ENCODE assay signal across 1 cellular context in genomic region chr15:56733131-56734012, GRCh38.
A peak's percentile ranks its signal among the peaks of the same experiment; 100 is the strongest.
TF ChIP-seq lines count a peak whose summit lies in the region.

TSS of gene ZNF280D (minus strand) at chr15:56733509. CDS start at chr15:56707109, 26,400 bp downstream.

TF ChIP-seq in HepG2, 621 proteins besides CTCF, POLR2A, EP300 and RAD21 (continued from another document and continues in another):
- TF ChIP-seq ZBTB33 (CRISPR knock-in tag; IDR thresholded peaks at IDR 0.05) = peak; percentile 91
- peak; percentile 87 for TF ChIP-seq HOXA9 (CRISPR knock-in tag; IDR thresholded peaks at IDR 0.05; ENCODE audit: borderline replicate concordance)
- no peak for TF ChIP-seq AFF4 (CRISPR knock-in tag; IDR thresholded peaks at IDR 0.05)
- TF ChIP-seq SMARCC2 (IDR thresholded peaks at IDR 0.05) = no peak
- peak; percentile 66 for TF ChIP-seq TARDBP (CRISPR knock-in tag; IDR thresholded peaks at IDR 0.05)
- TF ChIP-seq ZSCAN30 (CRISPR knock-in tag; IDR thresholded peaks at IDR 0.05) = no peak
- TF ChIP-seq CREM (IDR thresholded peaks at IDR 0.05) = no peak
- TF ChIP-seq CREM (CRISPR knock-in tag; IDR thresholded peaks at IDR 0.05) = no peak
- TF ChIP-seq PTBP1 (IDR thresholded peaks at IDR 0.05; ENCODE audit: low read depth, low read length, poor library complexity, severe bottlenecking) = no peak
- TF ChIP-seq ISX (CRISPR knock-in tag; conservative IDR thresholded peaks at IDR 0.05) = no peak
- TF ChIP-seq KDM4B (CRISPR knock-in tag; IDR thresholded peaks at IDR 0.05) = no peak
- TF ChIP-seq THYN1 (CRISPR knock-in tag; IDR thresholded peaks at IDR 0.05; ENCODE audit: borderline replicate concordance, low read depth) = no peak
- TF ChIP-seq ZMAT5 (CRISPR knock-in tag; IDR thresholded peaks at IDR 0.05; ENCODE audit: borderline replicate concordance, low read depth) = no peak
- no peak for TF ChIP-seq JUND (CRISPR knock-in tag; IDR thresholded peaks at IDR 0.05)
- no peak for TF ChIP-seq ZNF430 (CRISPR knock-in tag; IDR thresholded peaks at IDR 0.05)
- no peak for TF ChIP-seq SRSF4 (IDR thresholded peaks at IDR 0.05; ENCODE audit: low read depth, low read length, poor library complexity, severe bottlenecking)
- TF ChIP-seq ZNF713 (CRISPR knock-in tag; IDR thresholded peaks at IDR 0.05) = no peak
- no peak for TF ChIP-seq DRAP1 (CRISPR knock-in tag; IDR thresholded peaks at IDR 0.05)
- no peak for TF ChIP-seq ZEB1 (IDR thresholded peaks at IDR 0.05; ENCODE audit: insufficient replicate concordance, low read depth)
- no peak for TF ChIP-seq ZBTB3 (CRISPR knock-in tag; IDR thresholded peaks at IDR 0.05; ENCODE audit: borderline replicate concordance, low read depth)
- TF ChIP-seq ZNF616 (CRISPR knock-in tag; IDR thresholded peaks at IDR 0.05; ENCODE audit: low read depth) = peak; percentile 96
- no peak for TF ChIP-seq ZNF800 (CRISPR knock-in tag; IDR thresholded peaks at IDR 0.05)
- TF ChIP-seq SAP130 (CRISPR knock-in tag; IDR thresholded peaks at IDR 0.05; ENCODE audit: low read depth) = peak; percentile 7; the same call in 1 of the 2 replicates
- TF ChIP-seq TERF1 (CRISPR knock-in tag; IDR thresholded peaks at IDR 0.05) = peak; percentile 88; the same call in 1 of the 2 replicates
- TF ChIP-seq ZNF761 (CRISPR knock-in tag; conservative IDR thresholded peaks at IDR 0.05) = no peak; the same call in 1 of the 2 replicates
- TF ChIP-seq TRIM24 (CRISPR knock-in tag; IDR thresholded peaks at IDR 0.05) = no peak
- TF ChIP-seq DBP (CRISPR knock-in tag; IDR thresholded peaks at IDR 0.05; ENCODE audit: not compliant biosample characterization) = no peak
- TF ChIP-seq HHEX (CRISPR knock-in tag; IDR thresholded peaks at IDR 0.05) = 0 out of 2 replicates have a peak, but pooled peaks have one; percentile 30
- TF ChIP-seq ZNF513 (CRISPR knock-in tag; conservative IDR thresholded peaks at IDR 0.05) = no peak
- no peak for TF ChIP-seq SATB2 (CRISPR knock-in tag; IDR thresholded peaks at IDR 0.05)
- TF ChIP-seq NFE2L1 (CRISPR knock-in tag; IDR thresholded peaks at IDR 0.05; ENCODE audit: borderline replicate concordance) = no peak
- no peak for TF ChIP-seq ZBTB38 (CRISPR knock-in tag; IDR thresholded peaks at IDR 0.05)
- TF ChIP-seq MLXIP (CRISPR knock-in tag; IDR thresholded peaks at IDR 0.05; ENCODE audit: borderline replicate concordance) = peak; percentile 74; the same call in 1 of the 2 replicates
- TF ChIP-seq FOXM1 (CRISPR knock-in tag; IDR thresholded peaks at IDR 0.05) = peak; percentile 56; the same call in 1 of the 2 replicates
- peak; percentile 96 for TF ChIP-seq ZNF687 (CRISPR knock-in tag; IDR thresholded peaks at IDR 0.05)
- TF ChIP-seq HNRNPUL1 (IDR thresholded peaks at IDR 0.05; ENCODE audit: low read depth, low read length) = no peak
- TF ChIP-seq ZNF629 (CRISPR knock-in tag; conservative IDR thresholded peaks at IDR 0.05) = no peak
- TF ChIP-seq ZNF431 (CRISPR knock-in tag; IDR thresholded peaks at IDR 0.05; ENCODE audit: borderline replicate concordance, low read depth) = no peak; the same call in 1 of the 2 replicates
- no peak for TF ChIP-seq SMYD3 (CRISPR knock-in tag; IDR thresholded peaks at IDR 0.05)
- no peak for TF ChIP-seq ZSCAN20 (CRISPR knock-in tag; IDR thresholded peaks at IDR 0.05; ENCODE audit: borderline replicate concordance)
- TF ChIP-seq ZNF704 (CRISPR knock-in tag; IDR thresholded peaks at IDR 0.05; ENCODE audit: borderline replicate concordance) = no peak
- no peak for TF ChIP-seq SCMH1 (CRISPR knock-in tag; IDR thresholded peaks at IDR 0.05; ENCODE audit: borderline replicate concordance)
